10 cellular contexts compared by ENCODE assay signal in genomic region chr2:202172439-202173191, GRCh38.
DNase-seq lines count a peak whose midpoint lies in the region; ATAC-seq and TF ChIP-seq lines count a peak whose summit lies in the region.
"Had no signal": no experiment of that assay in that cellular context is flagged by ENCODE, and none has a peak within 500 bp of the region (broad histone marks: within the 10 kb centered on the region; RNA-seq: fewer than 3 reads in every experiment).

No MANE protein-coding gene starts in this region.

- H3K9me3 ChIP-seq in MM.1S (replicated peaks; ENCODE audit: insufficient read depth, low read length): no peaks in the 10 kb centered on the region
- H3K9me3 ChIP-seq in upper lobe of right lung: no peaks in the 10 kb centered on the region
- no peaks in the 10 kb centered on the region for H3K9me3 ChIP-seq in PC-9 (ENCODE audit: insufficient read depth, low read depth)
- H3K9me3 ChIP-seq: BLaER1 treated with 17β-estradiol and CSF1 and Interleukin-3, amounts not matched to agents 10 nM and 100 nM had no signal

- no peaks in the 10 kb centered on the region for H3K9me2 ChIP-seq in MM.1S (replicated peaks; ENCODE audit: insufficient read depth, low read length)
- no peaks in the 10 kb centered on the region for H3K9me2 ChIP-seq in PC-9 (ENCODE audit: insufficient read depth)

- H3K4me3 ChIP-seq in MM.1S (ENCODE audit: low read length) (no peak overlapping the region), upper lobe of right lung (no peak overlapping the region), H7 (ENCODE audit: insufficient read depth, low read depth, low read length) (no peak overlapping the region), PC-9 (no peak overlapping the region)
- H3K4me3 ChIP-seq: BLaER1 treated with 17β-estradiol and CSF1 and Interleukin-3, amounts not matched to agents 10 nM and 100 nM had no signal

- no peaks in the 10 kb centered on the region for H4K20me1 ChIP-seq in MM.1S (ENCODE audit: insufficient read depth, low read length)
- no peaks in the 10 kb centered on the region for H4K20me1 ChIP-seq in PC-9 (ENCODE audit: insufficient read depth)
- H4K20me1 ChIP-seq: BLaER1 treated with 17β-estradiol and CSF1 and Interleukin-3, amounts not matched to agents 10 nM and 100 nM had no signal

- H2AFZ ChIP-seq in MM.1S (ENCODE audit: low read length) (peak overlapping the region; percentile 1), PC-9 (no peak overlapping the region)

- no peak overlapping the region for H3K9ac ChIP-seq in MM.1S (ENCODE audit: low read length)
- H3K9ac ChIP-seq: BLaER1 treated with 17β-estradiol and CSF1 and Interleukin-3, amounts not matched to agents 10 nM and 100 nM had no signal

- CTCF ChIA-PET in PC-9 (lab: Charles Lee): no interaction called here

- H3K79me2 ChIP-seq in MM.1S (ENCODE audit: low read length): no peaks in the 10 kb centered on the region
- H3K79me2 ChIP-seq in PC-9 (ENCODE audit: low read depth): no peaks in the 10 kb centered on the region

- H3K27me3 ChIP-seq in MM.1S (replicated peaks; ENCODE audit: insufficient read depth, low read length) (no peaks in the 10 kb centered on the region), foreskin keratinocyte (no peaks in the 10 kb centered on the region), upper lobe of right lung (no peaks in the 10 kb centered on the region), H7 (ENCODE audit: control insufficient read depth, insufficient read depth, low read length) (no peaks in the 10 kb centered on the region), PC-9 (ENCODE audit: insufficient read depth, low read depth) (no peaks in the 10 kb centered on the region)

- H3K27ac ChIP-seq in MM.1S (ENCODE audit: low read length) (no peak overlapping the region), foreskin keratinocyte (no peak overlapping the region), upper lobe of right lung (no peak overlapping the region), PC-9 (no peak overlapping the region)
- H3K27ac ChIP-seq: BLaER1 treated with 17β-estradiol and CSF1 and Interleukin-3, amounts not matched to agents 10 nM and 100 nM had no signal

- BruUV-seq in PC-9 (replicated peaks; lab: Mats Ljungman, UMichigan): no TSS peak

- H3K4me1 ChIP-seq in MM.1S (ENCODE audit: low read length) (peaks cover 9% of the 10 kb centered on the region), foreskin keratinocyte (no peaks in the 10 kb centered on the region), upper lobe of right lung (no peaks in the 10 kb centered on the region), PC-9 (replicated peaks; ENCODE audit: insufficient read depth) (no peaks in the 10 kb centered on the region)

- POLR2A ChIA-PET in PC-9 (lab: Charles Lee; ENCODE audit: unreplicated experiment): no interaction called here

- peak; percentile 26 for ATAC-seq in foreskin keratinocyte
- peak; percentile 74 for ATAC-seq in upper lobe of right lung

- H3K4me2 ChIP-seq in MM.1S (ENCODE audit: low read depth, low read length) (no peak overlapping the region), PC-9 (no peak overlapping the region)

- DNase-seq in stimulated activated naive CD4-positive, alpha-beta T cell treated with Interleukin-2 at 50 U/mL for 16 hours (lab: John Stamatoyannopoulos, UW): peak; percentile 40
- no peak for DNase-seq in stimulated activated naive CD4-positive, alpha-beta T cell (lab: John Stamatoyannopoulos, UW)
- DNase-seq in MM.1S (peak; percentile 16), foreskin keratinocyte (no peak), upper lobe of right lung (no peak), NCI-H345 (lab: John Stamatoyannopoulos, UW) (no peak), H7 (no peak), PC-9 (no peak)
- DNase-seq: GOT3 had no signal

- intact Hi-C loops in upper lobe of right lung (cut with DNase I) (no loop called here), PC-9 (cut with micrococcal nuclease; ENCODE audit: unreplicated experiment) (no loop called here)

- H3F3A ChIP-seq in MM.1S (ENCODE audit: insufficient read depth, low read length): no peaks in the 10 kb centered on the region
- H3F3A ChIP-seq in PC-9 (ENCODE audit: insufficient read depth, low read depth): no peaks in the 10 kb centered on the region

- TF ChIP-seq CTCF in MM.1S (IDR thresholded peaks at IDR 0.05; ENCODE audit: low read length) (no peak), foreskin keratinocyte (conservative IDR thresholded peaks at IDR 0.05) (no peak), upper lobe of right lung (IDR thresholded peaks at IDR 0.05) (no peak), PC-9 (conservative IDR thresholded peaks at IDR 0.05) (no peak)

- H3K36me3 ChIP-seq in MM.1S (replicated peaks; ENCODE audit: insufficient read depth, low read length) (no peaks in the 10 kb centered on the region), upper lobe of right lung (no peaks in the 10 kb centered on the region), H7 (replicated peaks; ENCODE audit: control insufficient read depth, insufficient read depth, low read length) (no peaks in the 10 kb centered on the region), PC-9 (ENCODE audit: low read depth) (no peaks in the 10 kb centered on the region)
- H3K36me3 ChIP-seq: BLaER1 treated with 17β-estradiol and CSF1 and Interleukin-3, amounts not matched to agents 10 nM and 100 nM had no signal

Comparison
In these comparisons a context has a peak if more than half of its experiments do, and no peak if none do; other contexts are left out.
1. DNase-seq: peak in stimulated activated naive CD4-positive, alpha-beta T cell treated with Interleukin-2 at 50 U/mL for 16 hours (single experiment) and MM.1S (single experiment); none in stimulated activated naive CD4-positive, alpha-beta T cell (0 of 6), foreskin keratinocyte (0 of 2), upper lobe of right lung (single experiment), NCI-H345 (single experiment), H7 (single experiment) and PC-9 (0 of 2).